ENCODE assay signal across 8 cellular contexts in the genomic region with DNA sequence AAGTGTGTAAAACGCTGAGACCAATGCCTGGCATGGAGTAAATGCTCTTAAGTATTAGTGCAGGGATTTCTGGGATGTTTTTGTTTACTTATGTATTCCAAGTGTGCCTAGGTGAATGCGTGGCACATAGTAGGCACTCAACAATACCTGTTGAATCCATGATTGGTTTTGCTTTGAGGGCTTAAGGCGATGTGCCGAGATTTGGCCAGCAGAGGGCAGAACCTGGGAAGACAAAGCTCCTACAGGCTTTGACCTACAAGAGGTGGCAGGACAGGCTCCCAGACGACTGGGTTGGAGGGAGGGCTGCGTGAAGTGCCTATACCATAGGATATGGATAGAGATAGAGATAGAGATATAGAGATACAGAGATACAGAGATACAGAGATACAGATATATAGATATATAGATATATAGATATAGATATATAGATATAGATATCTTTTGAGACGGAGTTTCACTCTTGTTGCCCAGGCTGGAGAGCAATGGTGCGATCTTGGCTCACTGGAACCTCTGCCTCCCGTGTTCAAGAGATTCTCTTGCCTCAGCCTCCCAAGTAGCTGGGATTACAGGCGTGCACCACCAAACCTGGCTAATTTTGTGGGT. TPM values are rescaled to one million over a fixed set of nuclear protein-coding genes. Genes with fewer than 3 reads are reported as not detected.
DNase-seq lines count a peak whose midpoint lies in the region; ATAC-seq, FAIRE-seq and TF ChIP-seq lines count a peak whose summit lies in the region.

No MANE protein-coding gene starts in this region.

- peak; percentile 42; the same call in 1 of the 2 replicates for TF ChIP-seq RAD21 in HepG2 (CRISPR knock-in tag; IDR thresholded peaks at IDR 0.05)

- no peak overlapping the region for H3K27ac Mint-ChIP-seq in central memory CD8-positive, alpha-beta T cell (ENCODE audit: low read depth)

- BruUV-seq in HepG2 (replicated peaks; lab: Mats Ljungman, UMichigan) = no TSS peak

- H2AFZ ChIP-seq in HepG2 (ENCODE audit: low read length) = no peak overlapping the region

- TF ChIP-seq CTCF in HepG2 (CRISPR knock-in tag; IDR thresholded peaks at IDR 0.05) = peak; percentile 86

- TF ChIP-seq EP300 in HepG2 (IDR thresholded peaks at IDR 0.05; ENCODE audit: low read depth in 2 of 2, low read length in 2 of 2) (no peak), HepG2 (CRISPR knock-in tag; IDR thresholded peaks at IDR 0.05; ENCODE audit: borderline replicate concordance) (no peak)

- H3K27ac ChIP-seq in HepG2 (ENCODE audit: extremely low read length, insufficient read depth, low read length) = no peak overlapping the region

- no peaks in the 10 kb centered on the region for H3K36me3 ChIP-seq in HepG2 (replicated peaks in 1 of 2; ENCODE audit: control insufficient read depth in 1 of 2, insufficient read depth in 2 of 2, low read length in 2 of 2)

- intact Hi-C loops in HepG2 (cut with micrococcal nuclease; ENCODE audit: unreplicated experiment) = no loop called here

- no peaks in the 10 kb centered on the region for H3K27me3 ChIP-seq in HepG2 (ENCODE audit: control insufficient read depth in 1 of 2, insufficient read depth in 2 of 2, low read length in 2 of 2)

- H3K9me3 ChIP-seq in HepG2 (ENCODE audit: low read length) = no peaks in the 10 kb centered on the region

- H3K4me3 ChIP-seq in HepG2 (replicated peaks in 1 of 3; ENCODE audit: insufficient read depth in 1 of 3, low read depth in 2 of 3, low read length in 3 of 3) = no peak overlapping the region

- H3K4me1 Mint-ChIP-seq in central memory CD8-positive, alpha-beta T cell = peaks cover 12% of the 10 kb centered on the region

- H4K20me1 ChIP-seq in HepG2 (ENCODE audit: insufficient read depth, low read length) = no peaks in the 10 kb centered on the region

- H3K36me3 Mint-ChIP-seq in central memory CD8-positive, alpha-beta T cell (ENCODE audit: insufficient read depth) = no peaks in the 10 kb centered on the region

- TF ChIP-seq POLR2A in HepG2 (IDR thresholded peaks at IDR 0.05; ENCODE audit: insufficient read depth in 1 of 2, low read depth in 2 of 2, low read length in 2 of 2) = no peak

- WGBS in HepG2 (ENCODE audit: low lambda C conversion rate) = 16% methylated on average over 10 of the region's 10 CpGs

- DNase-seq in ACHN = peak; percentile 51
- peak; percentile 63 for DNase-seq in GM19240 (ENCODE audit: insufficient read length, low spot score)
- DNase-seq in NCI-H446 treated with DMSO at 0.1 percent for 48 hours (lab: John Stamatoyannopoulos, UW) = peak; percentile 20
- peak; percentile 28 for DNase-seq in activated CD4-positive, CD25-positive, alpha-beta regulatory T cell treated with anti-CD3 and anti-CD28 coated beads, Interleukin-2, amount 50 U/mL, for 16 hours (ENCODE audit: low read depth, low spot score)
- DNase-seq in central memory CD8-positive, alpha-beta T cell (ENCODE audit: low spot score in 2 of 2) = peak; percentile 27 to 33
- peak; percentile 48 for DNase-seq in HepG2 (ENCODE audit: low spot score)
- DNase-seq in stimulated activated CD8-positive, alpha-beta memory T cell treated with anti-CD3 and anti-CD28 coated beads, Interleukin-12 subunit alpha, Interleukin-12 subunit beta, amount 100 ng/mL, for 1 hour (ENCODE audit: low read depth) = peak; percentile 41

- FAIRE-seq in HepG2 (lab: Jason Lieb, UNC) = peak; percentile 76

- in situ Hi-C loops in ACHN (cut with HindIII; ENCODE audit: low pct_ligation_motif_present, low pct_unique_long_range_greater_than_20kb, low sequenced_read_pairs) = no loop called here
- in situ Hi-C loops in HepG2 (cut with HindIII; ENCODE audit: extremely low pct_ligation_motif_present, low pct_unique_long_range_greater_than_20kb) = loop anchor here (10.0 kb wide), 1 partner anchor 199 kb away; no protein-coding TSS in a partner anchor

- H3K27me3 Mint-ChIP-seq in central memory CD8-positive, alpha-beta T cell = peaks cover 30% of the 10 kb centered on the region

- POLR2A ChIA-PET in HepG2 (lab: Yijun Ruan, JAX) = no interaction called here

- no peak overlapping the region for H3K4me3 Mint-ChIP-seq in central memory CD8-positive, alpha-beta T cell

- no peak overlapping the region for H3K9ac ChIP-seq in HepG2 (ENCODE audit: insufficient read depth, low read depth, low read length)

- H3K4me1 ChIP-seq in HepG2 (ENCODE audit: insufficient read depth, low read length) = no peaks in the 10 kb centered on the region

- H3K79me2 ChIP-seq in HepG2 (ENCODE audit: insufficient read depth, low read length) = no peaks in the 10 kb centered on the region

- no peak overlapping the region for H3K4me2 ChIP-seq in HepG2 (ENCODE audit: low read depth, low read length)

- CTCF ChIA-PET in HepG2 (lab: Yijun Ruan, JAX; ENCODE audit: low intra/inter-chr PET ratio, low total read pairs) = interaction anchor here (3.0 kb wide), 1 partner anchor 117 kb away, joined by 36 read pairs; no protein-coding TSS in a partner anchor

- ATAC-seq in central memory CD8-positive, alpha-beta T cell (replicated peaks; ENCODE audit: extremely low read depth, poor library complexity, severe bottlenecking) = no peak
- ATAC-seq in HepG2 (peak; percentile 85), HG02623 (IDR thresholded peaks at IDR 0.05; ENCODE audit: unreplicated experiment) (no peak)

- no peaks in the 10 kb centered on the region for H3K9me3 Mint-ChIP-seq in central memory CD8-positive, alpha-beta T cell

RNA-seq across cellular contexts. Expression of a gene that starts 13.9 kb away (rescaled TPM):
- total RNA-seq in HepG2 (2016; rRNA removed; fragmentation: Illumina TruSeq; extraction: Trizol) = 0.33 and 0.41 TPM in 2 replicates
- 0.09 TPM in 1 of 2 replicates, not detected in the other for total RNA-seq in HepG2 (2016; cell fraction: cytosol; rRNA removed; fragmentation: Illumina TruSeq; extraction: Trizol; ENCODE audit: low read depth)
- 0.52 and 0.76 TPM in 2 replicates for total RNA-seq in HepG2 (2016; cell fraction: insoluble cytoplasmic fraction; rRNA removed; fragmentation: Illumina TruSeq; extraction: Trizol)
- total RNA-seq in HepG2 (2016; cell fraction: membrane; rRNA removed; fragmentation: Illumina TruSeq; extraction: Trizol) = 0.31 and 0.43 TPM in 2 replicates
- 0.16 and 0.25 TPM in 2 replicates for total RNA-seq in HepG2 (2016; cell fraction: nucleus; rRNA removed; fragmentation: Illumina TruSeq; extraction: Trizol)
- 2.2 and 2.3 TPM in 2 replicates for polyA plus RNA-seq in HepG2 (2011; rRNA removed)
- polyA plus RNA-seq in HepG2 (2011; cell fraction: cytosol; rRNA removed) = 1.6 and 2.1 TPM in 2 replicates
- polyA plus RNA-seq in HepG2 (2011; cell fraction: nucleus; rRNA removed) = 1.1 and 1.2 TPM in 2 replicates
- 1.8 and 5.3 TPM in 2 replicates for polyA plus RNA-seq in HepG2 (2012)
- 0.18 TPM in 1 of 2 replicates, not detected in the other for polyA plus RNA-seq in HepG2 (2016; cell fraction: cytosol; fragmentation: Illumina TruSeq; extraction: Trizol; ENCODE audit: low read depth)
- polyA plus RNA-seq in HepG2 (2016; cell fraction: insoluble cytoplasmic fraction; fragmentation: Illumina TruSeq; extraction: Trizol; ENCODE audit: low read depth) = 0.40 and 0.46 TPM in 2 replicates
- polyA plus RNA-seq in HepG2 (2016; cell fraction: membrane; fragmentation: Illumina TruSeq; extraction: Trizol; ENCODE audit: low read depth) = 0.26 and 0.42 TPM in 2 replicates
- 0.23 and 0.37 TPM in 2 replicates for polyA plus RNA-seq in HepG2 (2016; cell fraction: nucleus; fragmentation: Illumina TruSeq; extraction: Trizol; ENCODE audit: insufficient read depth, low read depth)
- polyA minus RNA-seq in HepG2 (2011; rRNA and poly(A)+ RNA removed; ENCODE audit: low replicate concordance) = 5.6 TPM in 1 of 2 replicates, not detected in the other
- 0.97 and 2.2 TPM in 2 replicates for polyA minus RNA-seq in HepG2 (2011; cell fraction: cytosol; rRNA and poly(A)+ RNA removed)
- polyA minus RNA-seq in HepG2 (2011; cell fraction: nucleus; rRNA and poly(A)+ RNA removed) = 0.52 and 0.62 TPM in 2 replicates

RNA-seq across cellular contexts. Expression of a gene that starts 40.0 kb away (rescaled TPM):
- 3.0 and 5.6 TPM in 2 replicates for total RNA-seq in HepG2 (2016; rRNA removed; fragmentation: Illumina TruSeq; extraction: Trizol)
- 1.5 and 1.8 TPM in 2 replicates for total RNA-seq in HepG2 (2016; cell fraction: cytosol; rRNA removed; fragmentation: Illumina TruSeq; extraction: Trizol; ENCODE audit: low read depth)
- total RNA-seq in HepG2 (2016; cell fraction: insoluble cytoplasmic fraction; rRNA removed; fragmentation: Illumina TruSeq; extraction: Trizol) = 3.0 and 3.9 TPM in 2 replicates
- 1.8 and 2.3 TPM in 2 replicates for total RNA-seq in HepG2 (2016; cell fraction: membrane; rRNA removed; fragmentation: Illumina TruSeq; extraction: Trizol)
- 1.1 and 2.9 TPM in 2 replicates for total RNA-seq in HepG2 (2016; cell fraction: nucleus; rRNA removed; fragmentation: Illumina TruSeq; extraction: Trizol)
- polyA plus RNA-seq in HepG2 (2011; rRNA removed) = 4.8 and 5.6 TPM in 2 replicates
- polyA plus RNA-seq in HepG2 (2011; cell fraction: cytosol; rRNA removed) = 3.9 and 4.9 TPM in 2 replicates
- polyA plus RNA-seq in HepG2 (2011; cell fraction: nucleus; rRNA removed) = 2.4 and 2.5 TPM in 2 replicates
- 1.2 and 4.0 TPM in 2 replicates for polyA plus RNA-seq in HepG2 (2012)
- 0.84 and 1.2 TPM in 2 replicates for polyA plus RNA-seq in HepG2 (2016; cell fraction: cytosol; fragmentation: Illumina TruSeq; extraction: Trizol; ENCODE audit: low read depth)
- polyA plus RNA-seq in HepG2 (2016; cell fraction: insoluble cytoplasmic fraction; fragmentation: Illumina TruSeq; extraction: Trizol; ENCODE audit: low read depth) = 3.5 and 3.9 TPM in 2 replicates
- polyA plus RNA-seq in HepG2 (2016; cell fraction: membrane; fragmentation: Illumina TruSeq; extraction: Trizol; ENCODE audit: low read depth) = 1.3 and 1.7 TPM in 2 replicates
- 3.3 and 3.5 TPM in 2 replicates for polyA plus RNA-seq in HepG2 (2016; cell fraction: nucleus; fragmentation: Illumina TruSeq; extraction: Trizol; ENCODE audit: insufficient read depth, low read depth)
- polyA minus RNA-seq in HepG2 (2011; rRNA and poly(A)+ RNA removed; ENCODE audit: low replicate concordance) = 4.6 and 7.6 TPM in 2 replicates
- polyA minus RNA-seq in HepG2 (2011; cell fraction: cytosol; rRNA and poly(A)+ RNA removed) = 1.6 and 1.9 TPM in 2 replicates
- polyA minus RNA-seq in HepG2 (2011; cell fraction: nucleus; rRNA and poly(A)+ RNA removed) = 2.8 and 4.2 TPM in 2 replicates

RNA-seq across cellular contexts. Expression of a gene that starts 55.2 kb away (rescaled TPM):
- 1.2 and 2.1 TPM in 2 replicates for total RNA-seq in HepG2 (2016; rRNA removed; fragmentation: Illumina TruSeq; extraction: Trizol)
- 0.09 and 0.30 TPM in 2 replicates for total RNA-seq in HepG2 (2016; cell fraction: cytosol; rRNA removed; fragmentation: Illumina TruSeq; extraction: Trizol; ENCODE audit: low read depth)
- total RNA-seq in HepG2 (2016; cell fraction: insoluble cytoplasmic fraction; rRNA removed; fragmentation: Illumina TruSeq; extraction: Trizol) = 1.2 and 2.2 TPM in 2 replicates
- 0.41 and 0.46 TPM in 2 replicates for total RNA-seq in HepG2 (2016; cell fraction: membrane; rRNA removed; fragmentation: Illumina TruSeq; extraction: Trizol)
- total RNA-seq in HepG2 (2016; cell fraction: nucleus; rRNA removed; fragmentation: Illumina TruSeq; extraction: Trizol) = 1.3 and 1.5 TPM in 2 replicates
- polyA plus RNA-seq in HepG2 (2011; rRNA removed) = 0.57 and 0.63 TPM in 2 replicates
- polyA plus RNA-seq in HepG2 (2011; cell fraction: cytosol; rRNA removed) = 0.24 and 0.55 TPM in 2 replicates
- polyA plus RNA-seq in HepG2 (2011; cell fraction: nucleus; rRNA removed) = 1.1 and 1.5 TPM in 2 replicates
- 1.5 and 1.6 TPM in 2 replicates for polyA plus RNA-seq in HepG2 (2012)
- polyA plus RNA-seq in HepG2 (2016; cell fraction: cytosol; fragmentation: Illumina TruSeq; extraction: Trizol; ENCODE audit: low read depth) = 0.05 TPM in 2 replicates
- polyA plus RNA-seq in HepG2 (2016; cell fraction: insoluble cytoplasmic fraction; fragmentation: Illumina TruSeq; extraction: Trizol; ENCODE audit: low read depth) = 1.6 and 1.7 TPM in 2 replicates
- polyA plus RNA-seq in HepG2 (2016; cell fraction: membrane; fragmentation: Illumina TruSeq; extraction: Trizol; ENCODE audit: low read depth) = 0.22 TPM in 2 replicates
- 0.63 and 1.1 TPM in 2 replicates for polyA plus RNA-seq in HepG2 (2016; cell fraction: nucleus; fragmentation: Illumina TruSeq; extraction: Trizol; ENCODE audit: insufficient read depth, low read depth)
- polyA minus RNA-seq in HepG2 (2011; rRNA and poly(A)+ RNA removed; ENCODE audit: low replicate concordance) = 1.3 and 2.3 TPM in 2 replicates
- polyA minus RNA-seq in HepG2 (2011; cell fraction: cytosol; rRNA and poly(A)+ RNA removed) = 1.1 and 1.6 TPM in 2 replicates
- polyA minus RNA-seq in HepG2 (2011; cell fraction: nucleus; rRNA and poly(A)+ RNA removed) = 2.5 and 3.2 TPM in 2 replicates
